Comparison of ENCODE assay signal across 12 cellular contexts in the genomic region with DNA sequence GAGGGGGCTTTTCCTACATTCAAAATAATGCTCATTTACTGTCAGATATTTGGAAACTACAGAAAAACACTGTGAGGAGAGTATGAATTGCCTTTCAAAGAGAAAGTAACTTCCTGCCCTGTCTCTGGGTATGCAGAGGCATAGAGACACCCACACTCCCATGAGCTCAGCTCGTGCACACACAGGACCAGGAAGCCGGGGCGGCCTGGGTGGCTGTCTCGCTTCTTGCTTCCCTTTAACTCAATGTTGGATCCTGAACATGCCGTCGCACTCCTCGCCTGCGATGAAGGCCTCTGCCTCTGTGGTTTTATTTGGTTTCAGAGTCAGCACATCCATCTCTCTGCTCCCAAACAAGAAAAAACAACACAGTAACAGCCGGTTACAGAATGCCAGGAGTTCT. TPM values are rescaled to one million over a fixed set of nuclear protein-coding genes. Genes with fewer than 3 reads are reported as not detected.
A peak's percentile ranks its signal among the peaks of the same experiment; 100 is the strongest.
DNase-seq lines count a peak whose midpoint lies in the region; ATAC-seq lines count a peak whose summit lies in the region.
"Had no signal": no experiment of that assay in that cellular context is flagged by ENCODE, and none has a peak within 500 bp of the region (broad histone marks: within the 10 kb centered on the region; RNA-seq: fewer than 3 reads in every experiment).

No MANE protein-coding gene starts in this region.

- H3K27me3 ChIP-seq in mesenchymal stem cell (ENCODE audit: control insufficient read depth in 1 of 2, insufficient read depth in 1 of 2, low read length in 2 of 2): peaks cover 0 to under 1% of the 10 kb centered on the region in 2 experiments

- no peak overlapping the region for H4K91ac ChIP-seq in mesenchymal stem cell (ENCODE audit: low read length)

- H3K9me3 Mint-ChIP-seq in activated T-helper 2 cell treated with anti-CD3 and anti-CD28 coated beads, Interferon-gamma antibody, Interleukin-2, Interleukin-4, amounts not matched to agents 10 μg/mL and 5 μg/mL and 100 μg/mL, durations not matched to agents 14 hours and 24 hours and 36 hours: peaks cover 5% of the 10 kb centered on the region

- H3K27ac ChIP-seq in mesenchymal stem cell (ENCODE audit: low read length, poor library complexity, severe bottlenecking): no peak overlapping the region
- H3K27ac ChIP-seq: lower lobe of right lung had no signal

- in situ Hi-C loops in KBM-7 (cut with MboI; ENCODE audit: low pct_unique_long_range_greater_than_20kb, low sequenced_read_pairs): no loop called here

- peaks cover 5% of the 10 kb centered on the region for H3K4me1 Mint-ChIP-seq in activated T-helper 2 cell treated with anti-CD3 and anti-CD28 coated beads, Interferon-gamma antibody, Interleukin-2, Interleukin-4, amounts not matched to agents 10 μg/mL and 5 μg/mL and 100 μg/mL, durations not matched to agents 14 hours and 24 hours and 36 hours (ENCODE audit: low read depth)

- peaks cover 9% of the 10 kb centered on the region for H3K4me1 ChIP-seq in mesenchymal stem cell (ENCODE audit: control insufficient read depth, insufficient read depth, low read depth, low read length)

- H3K27me3 Mint-ChIP-seq in activated T-helper 2 cell treated with anti-CD3 and anti-CD28 coated beads, Interferon-gamma antibody, Interleukin-2, Interleukin-4, amounts not matched to agents 10 μg/mL and 5 μg/mL and 100 μg/mL, durations not matched to agents 14 hours and 24 hours and 36 hours (ENCODE audit: low read depth): no peaks in the 10 kb centered on the region
- H3K27me3 Mint-ChIP-seq: progenitor cell of endocrine pancreas had no signal

- H3K4me3 Mint-ChIP-seq in activated T-helper 2 cell treated with anti-CD3 and anti-CD28 coated beads, Interferon-gamma antibody, Interleukin-2, Interleukin-4, amounts not matched to agents 10 μg/mL and 5 μg/mL and 100 μg/mL, durations not matched to agents 14 hours and 24 hours and 36 hours (ENCODE audit: low read depth): no peak overlapping the region

- no peak overlapping the region for H2AK5ac ChIP-seq in mesenchymal stem cell (ENCODE audit: low read length, severe bottlenecking)

- no peak overlapping the region for H3K14ac ChIP-seq in mesenchymal stem cell (ENCODE audit: low read length in 2 of 2)

- H2BK120ac ChIP-seq in mesenchymal stem cell (ENCODE audit: low read depth, low read length): no peak overlapping the region

- H4K8ac ChIP-seq in mesenchymal stem cell (ENCODE audit: low read length): no peak overlapping the region

- no peaks in the 10 kb centered on the region for H3K36me3 ChIP-seq in mesenchymal stem cell (ENCODE audit: control insufficient read depth in 1 of 2, insufficient read depth in 2 of 2, low read depth in 1 of 2, low read length in 2 of 2)
- H3K36me3 ChIP-seq: lower lobe of right lung had no signal

- H2BK12ac ChIP-seq in mesenchymal stem cell (ENCODE audit: low read length in 2 of 2): no peak overlapping the region

- no peaks in the 10 kb centered on the region for H3K79me1 ChIP-seq in mesenchymal stem cell (replicated peaks; ENCODE audit: low read length, poor library complexity, severe bottlenecking)

- no peak overlapping the region for H3K4ac ChIP-seq in mesenchymal stem cell (ENCODE audit: low read depth in 1 of 2, low read length in 2 of 2)

- no peaks in the 10 kb centered on the region for H3K9me3 ChIP-seq in mesenchymal stem cell (ENCODE audit: control insufficient read depth, low read length)
- H3K9me3 ChIP-seq: lower lobe of right lung had no signal

- WGBS in mesenchymal stem cell: 76% methylated on average over 9 of the region's 9 CpGs

- peak; percentile 44 for ATAC-seq in GM19023 (IDR thresholded peaks at IDR 0.05; ENCODE audit: unreplicated experiment)
- ATAC-seq in HG03159 (IDR thresholded peaks at IDR 0.05; ENCODE audit: unreplicated experiment): peak; percentile 50
- no peak for ATAC-seq in HG02642 (IDR thresholded peaks at IDR 0.05; ENCODE audit: poor library complexity, unreplicated experiment)
- ATAC-seq: lower lobe of right lung had no signal

- no peak overlapping the region for H2BK5ac ChIP-seq in mesenchymal stem cell (ENCODE audit: low read depth, low read length, poor library complexity, severe bottlenecking)

- no peak overlapping the region for H2AFZ ChIP-seq in mesenchymal stem cell (ENCODE audit: low read depth, low read length)

- no peak overlapping the region for H3K4me3 ChIP-seq in mesenchymal stem cell (ENCODE audit: insufficient read depth in 1 of 2, low read depth in 1 of 2, low read length in 2 of 2)
- H3K4me3 ChIP-seq: lower lobe of right lung had no signal

- H3K9ac ChIP-seq in mesenchymal stem cell (ENCODE audit: low read length): no peak overlapping the region

- no peak overlapping the region for H3K18ac ChIP-seq in mesenchymal stem cell (ENCODE audit: low read depth in 1 of 2, low read length in 2 of 2)

- no peak overlapping the region for H2BK15ac ChIP-seq in mesenchymal stem cell (ENCODE audit: low read depth, poor library complexity, severe bottlenecking)

- peak overlapping the region; percentile 69 for H3K27ac Mint-ChIP-seq in activated T-helper 2 cell treated with anti-CD3 and anti-CD28 coated beads, Interferon-gamma antibody, Interleukin-2, Interleukin-4, amounts not matched to agents 10 μg/mL and 5 μg/mL and 100 μg/mL, durations not matched to agents 14 hours and 24 hours and 36 hours
- H3K27ac Mint-ChIP-seq: progenitor cell of endocrine pancreas had no signal

- H3K4me2 ChIP-seq in mesenchymal stem cell (ENCODE audit: low read length, poor library complexity, severe bottlenecking): no peak overlapping the region

- no peaks in the 10 kb centered on the region for H3K36me3 Mint-ChIP-seq in activated T-helper 2 cell treated with anti-CD3 and anti-CD28 coated beads, Interferon-gamma antibody, Interleukin-2, Interleukin-4, amounts not matched to agents 10 μg/mL and 5 μg/mL and 100 μg/mL, durations not matched to agents 14 hours and 24 hours and 36 hours (ENCODE audit: low read depth)

- H3K23ac ChIP-seq in mesenchymal stem cell (ENCODE audit: low read length in 2 of 2): no peak overlapping the region

- no peak for DNase-seq in activated T-helper 2 cell treated with anti-CD3 and anti-CD28 coated beads, Interferon-gamma antibody, Interleukin-2, Interleukin-4, amounts not matched to agents 10 μg/mL and 5 μg/mL and 100 μg/mL, durations not matched to agents 14 hours and 24 hours and 36 hours (ENCODE audit: low spot score)
- peak; percentile 38 to 40 for DNase-seq in stimulated activated CD4-positive, alpha-beta T cell treated with anti-CD3 and anti-CD28 coated beads, Interleukin-2, amount 100 ng/mL, for 24 hours
- DNase-seq in mesenchymal stem cell (no peak), KBM-7 (no peak), AG08396 (ENCODE audit: low spot score) (no peak)
- DNase-seq: DND-41, lower lobe of right lung, NCI-H2227 treated with DMSO at 0.1 percent for 48 hours had no signal

- intact Hi-C loops in activated T-helper 2 cell treated with anti-CD3 and anti-CD28 coated beads, Interferon-gamma antibody, Interleukin-2, Interleukin-4, amounts not matched to agents 10 μg/mL and 5 μg/mL and 100 μg/mL, durations not matched to agents 14 hours and 24 hours and 36 hours (cut with micrococcal nuclease): no loop called here

RNA-seq across cellular contexts. Expression of a gene that starts 40.1 kb away (rescaled TPM):
- not detected in 2 replicates for total RNA-seq in activated T-helper 2 cell treated with anti-CD3 and anti-CD28 coated beads, Interferon-gamma antibody, Interleukin-2, Interleukin-4, amounts not matched to agents 10 μg/mL and 5 μg/mL and 100 μg/mL, durations not matched to agents 14 hours and 24 hours and 36 hours
- polyA plus RNA-seq in mesenchymal stem cell (2013, experiment 1 of 2): 0.04 TPM
- polyA plus RNA-seq in mesenchymal stem cell (2013, experiment 2 of 2): 0.12 TPM

RNA-seq across cellular contexts. Expression of a gene that starts 52.5 kb away (rescaled TPM):
- total RNA-seq in activated T-helper 2 cell treated with anti-CD3 and anti-CD28 coated beads, Interferon-gamma antibody, Interleukin-2, Interleukin-4, amounts not matched to agents 10 μg/mL and 5 μg/mL and 100 μg/mL, durations not matched to agents 14 hours and 24 hours and 36 hours: not detected in 2 replicates
- polyA plus RNA-seq in mesenchymal stem cell (2013, experiment 1 of 2): 10.1 TPM
- 10.8 TPM for polyA plus RNA-seq in mesenchymal stem cell (2013, experiment 2 of 2)

Comparison
In these comparisons a context has a peak if more than half of its experiments do, and no peak if none do; other contexts are left out.
1. DNase-seq: peak in stimulated activated CD4-positive, alpha-beta T cell treated with anti-CD3 and anti-CD28 coated beads, Interleukin-2, amount 100 ng/mL, for 24 hours (2 of 2); none in activated T-helper 2 cell treated with anti-CD3 and anti-CD28 coated beads, Interferon-gamma antibody, Interleukin-2, Interleukin-4, amounts not matched to agents 10 μg/mL and 5 μg/mL and 100 μg/mL, durations not matched to agents 14 hours and 24 hours and 36 hours (single experiment), mesenchymal stem cell (single experiment), KBM-7 (single experiment) and AG08396 (single experiment).